In the genomic region with DNA sequence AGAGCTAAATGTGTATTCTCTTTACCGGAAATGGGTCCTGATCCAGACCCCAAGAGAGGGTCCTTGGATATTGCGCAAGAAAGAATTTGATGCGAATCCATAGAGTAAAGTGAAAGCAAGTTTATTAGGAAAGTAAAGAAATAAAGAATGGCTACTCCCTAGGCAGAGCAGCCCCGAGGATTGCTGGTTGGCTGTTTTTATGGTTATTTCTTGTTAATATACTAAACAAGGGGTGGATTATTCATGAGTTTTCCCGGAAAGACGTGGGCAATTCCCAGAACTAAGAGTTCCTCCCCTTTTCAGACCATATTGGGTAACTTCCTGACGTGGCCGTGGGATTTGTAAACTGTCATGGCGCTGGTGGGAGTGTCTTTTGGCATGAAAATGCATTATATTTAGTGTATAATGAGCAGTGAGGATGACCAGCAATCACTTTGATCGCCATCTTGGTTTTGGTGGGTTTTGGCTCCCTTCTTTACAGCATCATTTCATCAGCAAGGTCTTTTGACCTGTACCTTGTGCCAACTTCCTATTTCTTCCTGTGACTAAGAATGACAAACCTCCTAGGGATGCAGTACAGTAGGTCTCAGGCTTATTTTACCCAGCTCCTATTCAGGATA, we compare ENCODE assay signal across 24 cellular contexts.
DNase-seq lines count a peak whose midpoint lies in the region; ATAC-seq, FAIRE-seq and TF ChIP-seq lines count a peak whose summit lies in the region.
"Had no signal": no experiment of that assay in that cellular context is flagged by ENCODE, and none has a peak within 500 bp of the region (broad histone marks: within the 10 kb centered on the region; RNA-seq: fewer than 3 reads in every experiment).

No MANE protein-coding gene starts in this region.

- no peak overlapping the region; the same call in 1 of the 2 replicates for H3K4me2 ChIP-seq in HepG2 (ENCODE audit: low read depth, low read length)
- H3K4me2 ChIP-seq in H1 (ENCODE audit: insufficient read depth in 1 of 2, low read depth in 2 of 2, low read length in 2 of 2): no peak overlapping the region

- H3K9me3 ChIP-seq in HepG2 (ENCODE audit: low read length) (no peaks in the 10 kb centered on the region), right lobe of liver (no peaks in the 10 kb centered on the region), H1 (ENCODE audit: insufficient read depth in 2 of 2, low read depth in 1 of 2, low read length in 1 of 2) (no peaks in the 10 kb centered on the region), esophagus squamous epithelium (no peaks in the 10 kb centered on the region)
- H3K9me3 ChIP-seq: HAP-1, thoracic aorta had no signal

- no peak overlapping the region for H3K18ac ChIP-seq in H1 (ENCODE audit: extremely low read depth, low read length)

- H2BK120ac ChIP-seq in H1 (replicated peaks; ENCODE audit: low read depth, low read length): no peak overlapping the region

- no peak for ATAC-seq in HepG2
- ATAC-seq in right lobe of liver: no peak
- ATAC-seq: natural killer cell had no signal

- peak overlapping the region; percentile 88; the same call in 1 of the 2 replicates for H2BK20ac ChIP-seq in H1 (ENCODE audit: low read length)

- H3K56ac ChIP-seq in H1 (replicated peaks; ENCODE audit: insufficient read length, low read depth, low read length): no peak overlapping the region

- no peaks in the 10 kb centered on the region; the same call in 1 of the 2 replicates for H3K23me2 ChIP-seq in H1 (ENCODE audit: low read depth, low read length)

- intact Hi-C loops in HepG2 (cut with micrococcal nuclease; ENCODE audit: unreplicated experiment) (no loop called here), right lobe of liver (cut with DNase I) (no loop called here), esophagus squamous epithelium (cut with DNase I) (no loop called here)

- in situ Hi-C loops in HepG2 (cut with HindIII; ENCODE audit: extremely low pct_ligation_motif_present, low pct_unique_long_range_greater_than_20kb): no loop called here

- H3K4me1 ChIP-seq in HepG2 (ENCODE audit: insufficient read depth, low read length): peaks cover 9% of the 10 kb centered on the region
- no peaks in the 10 kb centered on the region for H3K4me1 ChIP-seq in right lobe of liver
- H3K4me1 ChIP-seq in H1 (replicated peaks in 1 of 4; ENCODE audit: control insufficient read depth in 3 of 4, insufficient read depth in 4 of 4, low read length in 3 of 4): peaks cover 0 to 11% (median 6%) of the 10 kb centered on the region in 4 experiments; a peak in 3 of 7 replicates
- peaks cover 0 to 11% (median 0%) of the 10 kb centered on the region in 3 donors for H3K4me1 ChIP-seq in esophagus squamous epithelium
- H3K4me1 ChIP-seq: HAP-1 had no signal

- H4K5ac ChIP-seq in H1 (ENCODE audit: insufficient read length, low read depth, low read length): no peak overlapping the region

- H3K14ac ChIP-seq in H1 (ENCODE audit: insufficient read length): no peak overlapping the region

- no peak overlapping the region for H3K4me3 ChIP-seq in HepG2 (replicated peaks in 1 of 3; ENCODE audit: insufficient read depth in 1 of 3, low read depth in 2 of 3, low read length in 3 of 3)
- H3K4me3 ChIP-seq in right lobe of liver: no peak overlapping the region
- H3K4me3 ChIP-seq in H1 (ENCODE audit: extremely low read depth in 1 of 4, insufficient read depth in 2 of 4, low read depth in 3 of 4, low read length in 4 of 4): no peak overlapping the region
- H3K4me3 ChIP-seq in esophagus squamous epithelium: no peak overlapping the region
- H3K4me3 ChIP-seq: HAP-1, thoracic aorta had no signal

- H4K91ac ChIP-seq in H1 (replicated peaks; ENCODE audit: insufficient read length, low read length): peak overlapping the region; percentile 11

- TF ChIP-seq EP300 in HepG2 (IDR thresholded peaks at IDR 0.05; ENCODE audit: low read depth in 2 of 2, low read length in 2 of 2) (no peak), HepG2 (CRISPR knock-in tag; IDR thresholded peaks at IDR 0.05; ENCODE audit: borderline replicate concordance) (no peak), H1 (IDR thresholded peaks at IDR 0.05; ENCODE audit: borderline replicate concordance in 1 of 2, low read depth in 2 of 2, low read length in 2 of 2) (no peak)

- H3K23ac ChIP-seq in H1 (ENCODE audit: insufficient read length): no peak overlapping the region

- WGBS in HepG2 (ENCODE audit: low lambda C conversion rate): 48% methylated on average over 8 of the region's 10 CpGs
- 79% methylated on average over 6 of the region's 10 CpGs for WGBS in right lobe of liver (ENCODE audit: insufficient coverage, low coverage, low lambda C conversion rate, missing lambda C conversion rate)
- WGBS in H1 (ENCODE audit: extremely low coverage in 1 of 2, insufficient coverage in 1 of 2, insufficient read length in 1 of 2, insufficient replicate concordance in 2 of 2, low coverage in 1 of 2, low lambda C conversion rate in 2 of 2, missing lambda C conversion rate in 1 of 2), 2 experiments: 90% methylated on average over 10 of the region's 10 CpGs; no CpG with 5 or more reads in 1 of the 2 experiments
- WGBS in esophagus squamous epithelium, 2 donors: 90 to 91% methylated on average over 10 of the region's 10 CpGs

- BruUV-seq in HepG2 (replicated peaks; lab: Mats Ljungman, UMichigan): no TSS peak

- H3K27me3 ChIP-seq in HepG2 (ENCODE audit: control insufficient read depth in 1 of 2, insufficient read depth in 2 of 2, low read length in 2 of 2): no peaks in the 10 kb centered on the region
- H3K27me3 ChIP-seq in right lobe of liver: no peaks in the 10 kb centered on the region
- no peaks in the 10 kb centered on the region for H3K27me3 ChIP-seq in H1 (replicated peaks in 1 of 4; ENCODE audit: control insufficient read depth in 3 of 4, extremely low read depth in 1 of 4, insufficient read depth in 3 of 4, low read length in 3 of 4)
- no peaks in the 10 kb centered on the region for H3K27me3 ChIP-seq in esophagus squamous epithelium

- H4K20me1 ChIP-seq in HepG2 (ENCODE audit: insufficient read depth, low read length) (no peaks in the 10 kb centered on the region), H1 (replicated peaks in 1 of 2; ENCODE audit: control insufficient read depth in 1 of 2, insufficient read depth in 2 of 2, low read length in 2 of 2) (no peaks in the 10 kb centered on the region)

- TF ChIP-seq RAD21 in HepG2 (CRISPR knock-in tag; IDR thresholded peaks at IDR 0.05): no peak
- no peak for TF ChIP-seq RAD21 in H1 (IDR thresholded peaks at IDR 0.05 in 1 of 2, conservative IDR thresholded peaks at IDR 0.05 in 1 of 2; ENCODE audit: low read depth in 2 of 2, low read length in 2 of 2)

- H2AFZ ChIP-seq in HepG2 (ENCODE audit: low read length): peak overlapping the region; percentile 42
- H2AFZ ChIP-seq in H1 (ENCODE audit: low read length): no peak overlapping the region

- TF ChIP-seq POLR2A in HepG2 (IDR thresholded peaks at IDR 0.05; ENCODE audit: insufficient read depth in 1 of 2, low read depth in 2 of 2, low read length in 2 of 2) (no peak), right lobe of liver (IDR thresholded peaks at IDR 0.05) (no peak), H1 (IDR thresholded peaks at IDR 0.05; ENCODE audit: control extremely low read depth in 1 of 2, low read depth in 2 of 2, low read length in 2 of 2) (no peak), esophagus squamous epithelium (IDR thresholded peaks at IDR 0.05) (no peak)

- H3K36me3 ChIP-seq in HepG2 (replicated peaks in 1 of 2; ENCODE audit: control insufficient read depth in 1 of 2, insufficient read depth in 2 of 2, low read length in 2 of 2) (no peaks in the 10 kb centered on the region), right lobe of liver (no peaks in the 10 kb centered on the region), H1 (ENCODE audit: control insufficient read depth in 2 of 4, insufficient read depth in 4 of 4, low read length in 3 of 4) (no peaks in the 10 kb centered on the region; a peak in 1 of 8 replicates), esophagus squamous epithelium (no peaks in the 10 kb centered on the region)
- H3K36me3 ChIP-seq: HAP-1, thoracic aorta had no signal

- no peak for TF ChIP-seq CTCF in HepG2 (CRISPR knock-in tag; IDR thresholded peaks at IDR 0.05)
- no peak for TF ChIP-seq CTCF in right lobe of liver (IDR thresholded peaks at IDR 0.05)
- TF ChIP-seq CTCF in H1 (IDR thresholded peaks at IDR 0.05; ENCODE audit: control extremely low read depth in 1 of 3, insufficient read depth in 1 of 3, low read depth in 1 of 3, low read length in 3 of 3): no peak
- no peak for TF ChIP-seq CTCF in esophagus squamous epithelium (IDR thresholded peaks at IDR 0.05)

- H2BK12ac ChIP-seq in H1 (ENCODE audit: low read depth, low read length): no peak overlapping the region

- H3K4ac ChIP-seq in H1 (replicated peaks; ENCODE audit: insufficient read length, low read depth, low read length): no peak overlapping the region

- no peaks in the 10 kb centered on the region for H3K79me1 ChIP-seq in H1 (ENCODE audit: low read depth, low read length)

- H3K27ac ChIP-seq in HepG2 (ENCODE audit: extremely low read length, insufficient read depth, low read length): no peak overlapping the region
- no peak overlapping the region for H3K27ac ChIP-seq in right lobe of liver
- H3K27ac ChIP-seq in H1 (ENCODE audit: low read depth, low read length): no peak overlapping the region
- no peak overlapping the region for H3K27ac ChIP-seq in esophagus squamous epithelium
- H3K27ac ChIP-seq in caudate nucleus (ENCODE audit: low read depth, low read length): no peak overlapping the region
- H3K27ac ChIP-seq: thoracic aorta, VCaP had no signal

- H3K79me2 ChIP-seq in HepG2 (ENCODE audit: insufficient read depth, low read length): no peaks in the 10 kb centered on the region
- H3K79me2 ChIP-seq in H1 (ENCODE audit: control insufficient read depth in 1 of 2, insufficient read depth in 2 of 2, low read length in 2 of 2): no peaks in the 10 kb centered on the region

- H3K9ac ChIP-seq in HepG2 (ENCODE audit: insufficient read depth, low read depth, low read length) (no peak overlapping the region), H1 (replicated peaks in 1 of 4; ENCODE audit: extremely low read depth in 1 of 4, low read depth in 3 of 4, low read length in 3 of 4) (no peak overlapping the region)

- CTCF ChIA-PET in HepG2 (lab: Yijun Ruan, JAX; ENCODE audit: low intra/inter-chr PET ratio, low total read pairs) (no interaction called here), H1 (lab: Charles Lee; ENCODE audit: partially characterized antibody) (interaction anchor here (1.2 kb wide), 1 partner anchor 10 kb away, joined by 6 read pairs; no protein-coding TSS in a partner anchor)

- no peak overlapping the region for H4K8ac ChIP-seq in H1 (ENCODE audit: extremely low read depth, insufficient read depth, low read length)

- H2AK5ac ChIP-seq in H1 (ENCODE audit: low read depth, low read length): no peak overlapping the region

- DNase-seq in HepG2 (ENCODE audit: low spot score) (no peak), right lobe of liver (no peak), OCI-M1 (lab: John Stamatoyannopoulos, UW) (peak; percentile 48), H1 (ENCODE audit: low read depth in 1 of 2, low spot score in 2 of 2) (no peak), mesenteric fat pad (ENCODE audit: low spot score) (no peak), esophagus squamous epithelium (lab: John Stamatoyannopoulos, UW) (no peak), caudate nucleus (lab: John Stamatoyannopoulos, UW) (no peak), hypothalamus (lab: John Stamatoyannopoulos, UW) (no peak)
- DNase-seq: activated CD4-positive, alpha-beta T cell treated with anti-CD3 and anti-CD28 coated beads for 48 hours; activated CD8-positive, alpha-beta memory T cell treated with anti-CD3 and anti-CD28 coated beads for 24 hours; activated gamma-delta T cell treated with Interleukin-2 at 50 U/mL for 16 hours; DMS153; glutamatergic neuron; islet precursor cell; Kasumi-1; natural killer cell; NCI-H1105; NCI-H187 treated with DMSO at 0.1 percent for 48 hours; NCI-H69; stimulated activated naive CD4-positive, alpha-beta T cell treated with Interleukin-2 at 50 U/mL for 16 hours had no signal

- POLR2A ChIA-PET in HepG2 (lab: Yijun Ruan, JAX): no interaction called here
- POLR2A ChIA-PET in H1 (lab: Charles Lee; ENCODE audit: partially characterized antibody): no interaction called here

- no peak overlapping the region for H2BK5ac ChIP-seq in H1 (ENCODE audit: low read depth, low read length)

- FAIRE-seq in HepG2 (lab: Jason Lieb, UNC) (no peak), H1 (lab: Jason Lieb, UNC) (no peak)
- FAIRE-seq: endometrium had no signal

- no peak overlapping the region for H2BK15ac ChIP-seq in H1 (ENCODE audit: low read length)
